13 cellular contexts compared by ENCODE assay signal in genomic region chr2:45892757-45893156, GRCh38.
DNase-seq lines count a peak whose midpoint lies in the region; ATAC-seq and TF ChIP-seq lines count a peak whose summit lies in the region.
"Had no signal": no experiment of that assay in that cellular context is flagged by ENCODE, and none has a peak within 500 bp of the region (broad histone marks: within the 10 kb centered on the region; RNA-seq: fewer than 3 reads in every experiment).

No MANE protein-coding gene starts in this region.

- POLR2A ChIA-PET in HEK293 (lab: Yijun Ruan, JAX): no interaction called here

- no peak overlapping the region for H3K4me3 ChIP-seq in HEK293 (ENCODE audit: low read depth, low read length)
- peak overlapping the region; percentile 26; the same call in 1 of the 2 replicates for H3K4me3 ChIP-seq in SK-N-MC
- no peak overlapping the region for H3K4me3 ChIP-seq in left lung
- no peak overlapping the region for H3K4me3 ChIP-seq in esophagus squamous epithelium

- WGBS in esophagus squamous epithelium, 2 donors: 9 to 57% methylated on average over 1 to 5 of the region's 7 CpGs

- intact Hi-C loops in left lung (cut with DNase I): no loop called here
- intact Hi-C loops in esophagus squamous epithelium (cut with DNase I): no loop called here

- DNase-seq in AG20443 (ENCODE audit: low spot score) (peak; percentile 27), SK-N-MC (ENCODE audit: low read depth, low spot score) (no peak), left lung (peak in 1 of 2 donors; percentile 62), GOT3 (lab: John Stamatoyannopoulos, UW) (no peak), esophagus squamous epithelium (lab: John Stamatoyannopoulos, UW) (no peak), amniotic stem cell (lab: John Stamatoyannopoulos, UW) (no peak), MV-4-11 (lab: John Stamatoyannopoulos, UW) (no peak)
- DNase-seq: activated naive CD8-positive, alpha-beta T cell treated with anti-CD3 and anti-CD28 coated beads for 36 hours; Caco-2; effector CD8-positive, alpha-beta T cell; OCI-M1; spleen had no signal

- H3K36me3 ChIP-seq in HEK293 (ENCODE audit: control insufficient read depth in 2 of 2, insufficient read depth in 1 of 2, low read length in 2 of 2) (no peaks in the 10 kb centered on the region), SK-N-MC (ENCODE audit: insufficient read depth, low read length) (no peaks in the 10 kb centered on the region), left lung (no peaks in the 10 kb centered on the region), esophagus squamous epithelium (no peaks in the 10 kb centered on the region)
- H3K36me3 ChIP-seq: spleen had no signal

- no peaks in the 10 kb centered on the region for H3K9me3 ChIP-seq in HEK293 (ENCODE audit: control insufficient read depth, insufficient read depth, low read depth, low read length)
- no peaks in the 10 kb centered on the region for H3K9me3 ChIP-seq in SK-N-MC (ENCODE audit: low read depth, low read length)
- H3K9me3 ChIP-seq in left lung: no peaks in the 10 kb centered on the region
- no peaks in the 10 kb centered on the region for H3K9me3 ChIP-seq in esophagus squamous epithelium
- H3K9me3 ChIP-seq: Caco-2, spleen had no signal

- TF ChIP-seq POLR2A in esophagus squamous epithelium (IDR thresholded peaks at IDR 0.05): no peak

- no peaks in the 10 kb centered on the region for H3K27me3 ChIP-seq in left lung
- H3K27me3 ChIP-seq in esophagus squamous epithelium: no peaks in the 10 kb centered on the region
- H3K27me3 ChIP-seq: spleen had no signal

- H3K27ac ChIP-seq in HEK293 (ENCODE audit: extremely low read depth, low read depth, low read length) (no peak overlapping the region), SK-N-MC (no peak overlapping the region), left lung (peak overlapping the region; percentile 37 to 95), esophagus squamous epithelium (peak overlapping the region in 1 of 4 donors; percentile 24)

- peak; percentile 13 for ATAC-seq in left lung

- TF ChIP-seq CTCF in HEK293 (tag by site-specific recombination; IDR thresholded peaks at IDR 0.05): no peak
- TF ChIP-seq CTCF in left lung (IDR thresholded peaks at IDR 0.05): no peak
- no peak for TF ChIP-seq CTCF in esophagus squamous epithelium (IDR thresholded peaks at IDR 0.05)

- CTCF ChIA-PET in HEK293 (lab: Yijun Ruan, JAX): interaction anchor here (1.0 kb wide), 1 partner anchor 17 kb away, joined by 4 read pairs; no protein-coding TSS in a partner anchor

- H3K4me1 ChIP-seq in HEK293 (ENCODE audit: control insufficient read depth, insufficient read depth, low read length): peaks cover 10% of the 10 kb centered on the region
- H3K4me1 ChIP-seq in left lung: peaks cover 47 to 98% of the 10 kb centered on the region in 2 donors
- H3K4me1 ChIP-seq in esophagus squamous epithelium: peaks cover 26 to 70% (median 30%) of the 10 kb centered on the region in 3 donors
- H3K4me1 ChIP-seq: Caco-2 had no signal

- no peak overlapping the region for H3K9ac ChIP-seq in SK-N-MC (ENCODE audit: insufficient read length)

TF ChIP-seq in HEK293, 187 proteins besides CTCF, POLR2A, EP300 and RAD21:
- TF ChIP-seq ZIC2 (tag by site-specific recombination; IDR thresholded peaks at IDR 0.05): peak; percentile 68
- TF ChIP-seq GLIS1 (tag by site-specific recombination; IDR thresholded peaks at IDR 0.05): peak; percentile 88
- TF ChIP-seq ZBTB48 (tag by site-specific recombination; IDR thresholded peaks at IDR 0.05): peak; percentile 52
- TF ChIP-seq FEZF1 (tag by site-specific recombination; IDR thresholded peaks at IDR 0.05): peak; percentile 80
- peak; percentile 48 for TF ChIP-seq ZBTB8A (tag by site-specific recombination; IDR thresholded peaks at IDR 0.05)
- TF ChIP-seq KLF16 (tag by site-specific recombination; IDR thresholded peaks at IDR 0.05): no peak

Comparison
In these comparisons a context has a peak if more than half of its experiments do, and no peak if none do; other contexts are left out.
1. H3K27ac ChIP-seq: peak in left lung (2 of 2); none in HEK293 (single experiment) and SK-N-MC (single experiment).